In genomic region chr9:6121707-6122106, GRCh38 we compare ENCODE assay signal across 19 cellular contexts.
DNase-seq lines count a peak whose midpoint lies in the region; ATAC-seq, FAIRE-seq and TF ChIP-seq lines count a peak whose summit lies in the region.
"Had no signal": no experiment of that assay in that cellular context is flagged by ENCODE, and none has a peak within 500 bp of the region (broad histone marks: within the 10 kb centered on the region; RNA-seq: fewer than 3 reads in every experiment).

No MANE protein-coding gene starts in this region.

- H3F3A ChIP-seq in GM23338 (replicated peaks; ENCODE audit: low read depth) (no peaks in the 10 kb centered on the region), SK-N-SH (replicated peaks; ENCODE audit: insufficient read depth) (no peaks in the 10 kb centered on the region)

- H3K4me3 Mint-ChIP-seq in GM23338, result no peak overlapping the region
- H3K4me3 Mint-ChIP-seq: CD4-positive, alpha-beta T cell; H9 had no signal

- dilution Hi-C loops in keratinocyte (cut with MboI; ENCODE audit: extremely low pct_ligation_motif_present, low sequenced_read_pairs), result no loop called here

- H3K27me3 Mint-ChIP-seq in GM23338 (ENCODE audit: insufficient read depth, low read depth, poor library complexity), result peaks cover under 1% of the 10 kb centered on the region

- POLR2A ChIA-PET in SK-N-SH (lab: Yijun Ruan, JAX), result no interaction called here

- TF ChIP-seq CTCF in GM23338 (conservative IDR thresholded peaks at IDR 0.05; ENCODE audit: low read depth in 2 of 2) (no peak), keratinocyte (optimal IDR thresholded peaks at IDR 0.05 in 1 of 3, IDR thresholded peaks at IDR 0.05 in 1 of 3, conservative IDR thresholded peaks at IDR 0.05 in 1 of 3; ENCODE audit: extremely low read depth in 1 of 3, insufficient read depth in 2 of 3, low read length in 3 of 3) (no peak), SK-N-SH (IDR thresholded peaks at IDR 0.05) (no peak)

- H3K9ac ChIP-seq in keratinocyte (ENCODE audit: control insufficient read depth, extremely low read depth, insufficient read depth, low read length) (no peak overlapping the region), SK-N-SH (no peak overlapping the region)

- no peaks in the 10 kb centered on the region for H3K4me1 Mint-ChIP-seq in GM23338
- H3K4me1 Mint-ChIP-seq: H9 had no signal

- peak overlapping the region; percentile 24; the same call in 1 of the 2 replicates for H2AFZ ChIP-seq in GM23338
- no peak overlapping the region for H2AFZ ChIP-seq in keratinocyte (ENCODE audit: control insufficient read depth, low read length)
- no peak overlapping the region for H2AFZ ChIP-seq in SK-N-SH (ENCODE audit: low read depth)

- DNase-seq in DMS 273 (lab: John Stamatoyannopoulos, UW; ENCODE audit: unreplicated experiment) (peak; percentile 14), DMS 273 treated with DMSO at 0.1 percent for 48 hours (lab: John Stamatoyannopoulos, UW) (no peak), GM23338 (ENCODE audit: low spot score) (no peak), dermis blood vessel endothelial cell (peak; percentile 36), keratinocyte (ENCODE audit: low read depth, low spot score) (no peak), SK-N-SH (no peak)
- no peak for DNase-seq in activated CD4-positive, CD25-positive, alpha-beta regulatory T cell (lab: John Stamatoyannopoulos, UW)
- DNase-seq: AML-193; Caco-2; CD4-positive, alpha-beta T cell; DMS79 treated with DMSO at 0.1 percent for 48 hours; GF-D8; GOT3; H9 had no signal

- H3K27me3 ChIP-seq in GM23338 (ENCODE audit: insufficient read depth) (no peaks in the 10 kb centered on the region), keratinocyte (ENCODE audit: control insufficient read depth, extremely low read depth, insufficient read depth, low read length) (no peaks in the 10 kb centered on the region), SK-N-SH (ENCODE audit: insufficient read depth) (no peaks in the 10 kb centered on the region; the same call in 1 of the 2 replicates)

- 25% methylated on average over 1 of the region's 1 CpG for WGBS in SK-N-SH (ENCODE audit: low lambda C conversion rate)

- no peaks in the 10 kb centered on the region for H3K36me3 ChIP-seq in GM23338 (ENCODE audit: insufficient read depth)
- no peaks in the 10 kb centered on the region for H3K36me3 ChIP-seq in keratinocyte (ENCODE audit: control insufficient read depth in 2 of 2, extremely low read depth in 1 of 2, insufficient read depth in 2 of 2, low read length in 2 of 2)
- no peaks in the 10 kb centered on the region for H3K36me3 ChIP-seq in SK-N-SH (replicated peaks in 1 of 2; ENCODE audit: control insufficient read depth in 1 of 2, insufficient read depth in 2 of 2, low read length in 1 of 2)

- no peaks in the 10 kb centered on the region for H3K9me3 Mint-ChIP-seq in GM23338
- H3K9me3 Mint-ChIP-seq: CD4-positive, alpha-beta T cell; H9 had no signal

- FAIRE-seq in keratinocyte (lab: Jason Lieb, UNC), result peak; percentile 34
- FAIRE-seq: A549, D721Med had no signal

- H4K20me1 ChIP-seq in GM23338 (replicated peaks; ENCODE audit: insufficient read depth) (no peaks in the 10 kb centered on the region), keratinocyte (ENCODE audit: control insufficient read depth, extremely low read depth, insufficient read depth, low read length) (no peaks in the 10 kb centered on the region), SK-N-SH (ENCODE audit: insufficient read depth) (no peaks in the 10 kb centered on the region)

- no peak overlapping the region for H3K4me3 ChIP-seq in GM23338
- no peak overlapping the region for H3K4me3 ChIP-seq in keratinocyte (ENCODE audit: control insufficient read depth in 2 of 3, extremely low read depth in 1 of 3, insufficient read depth in 2 of 3, low read depth in 1 of 3, low read length in 3 of 3)
- H3K4me3 ChIP-seq in SK-N-SH (ENCODE audit: low read depth in 2 of 2, low read length in 1 of 2), result no peak overlapping the region
- H3K4me3 ChIP-seq: A549 had no signal

- CTCF ChIA-PET in SK-N-SH (lab: Yijun Ruan, JAX), result interaction anchor here (0.5 kb wide), 1 partner anchor 53 kb away, joined by 3 read pairs; no protein-coding TSS in a partner anchor

- no peaks in the 10 kb centered on the region for H3K36me3 Mint-ChIP-seq in GM23338 (ENCODE audit: low read depth)

- H3K9me3 ChIP-seq in keratinocyte (ENCODE audit: control insufficient read depth, low read depth, low read length) (no peaks in the 10 kb centered on the region), SK-N-SH (no peaks in the 10 kb centered on the region)
- H3K9me3 ChIP-seq: A549, Caco-2 had no signal

- 0 out of 2 replicates have a peak, but pooled peaks cover 2% of the 10 kb centered on the region for H3K9me2 ChIP-seq in GM23338 (ENCODE audit: insufficient read depth)
- H3K9me2 ChIP-seq in SK-N-SH, result no peaks in the 10 kb centered on the region

- TF ChIP-seq EP300 in SK-N-SH (IDR thresholded peaks at IDR 0.05; ENCODE audit: borderline replicate concordance in 1 of 2, low read depth in 1 of 2, low read length in 1 of 2), result no peak

- no peak overlapping the region for H3K4me2 ChIP-seq in GM23338
- no peak overlapping the region for H3K4me2 ChIP-seq in keratinocyte (ENCODE audit: control insufficient read depth, extremely low read depth, insufficient read depth, low read depth, low read length)
- no peak overlapping the region for H3K4me2 ChIP-seq in SK-N-SH
- H3K4me2 ChIP-seq: A549 had no signal

- ATAC-seq in GM23338 (no peak), HG02938 (IDR thresholded peaks at IDR 0.05; ENCODE audit: unreplicated experiment) (no peak)
- ATAC-seq: A549 had no signal

- no peaks in the 10 kb centered on the region for H3K9me1 ChIP-seq in keratinocyte (ENCODE audit: control insufficient read depth, extremely low read depth, insufficient read depth, low read length)

- no peaks in the 10 kb centered on the region for H3K79me2 ChIP-seq in GM23338 (replicated peaks; ENCODE audit: insufficient read depth)
- no peaks in the 10 kb centered on the region for H3K79me2 ChIP-seq in keratinocyte (ENCODE audit: control insufficient read depth, insufficient read depth, low read length)
- H3K79me2 ChIP-seq in SK-N-SH (ENCODE audit: insufficient read depth), result no peaks in the 10 kb centered on the region

- H3K4me1 ChIP-seq in GM23338 (ENCODE audit: insufficient read depth) (no peaks in the 10 kb centered on the region), keratinocyte (ENCODE audit: control insufficient read depth, extremely low read depth, insufficient read depth, low read length) (no peaks in the 10 kb centered on the region), SK-N-SH (ENCODE audit: control insufficient read depth in 1 of 2, insufficient read depth in 2 of 2, low read depth in 1 of 2, low read length in 1 of 2) (no peaks in the 10 kb centered on the region; a peak in 1 of 4 replicates)
- H3K4me1 ChIP-seq: A549, Caco-2 had no signal

- H3K27ac Mint-ChIP-seq in GM23338, result no peak overlapping the region
- H3K27ac Mint-ChIP-seq: CD4-positive, alpha-beta T cell; H9 had no signal

- no peak overlapping the region for H3K27ac ChIP-seq in GM23338 (ENCODE audit: low read depth)
- no peak overlapping the region for H3K27ac ChIP-seq in keratinocyte (ENCODE audit: control insufficient read depth, insufficient read depth, low read length)
- H3K27ac ChIP-seq in SK-N-SH (ENCODE audit: low read depth in 2 of 2, low read length in 1 of 2), result no peak overlapping the region
- H3K27ac ChIP-seq: 22Rv1, A549, C4-2B had no signal

- TF ChIP-seq RAD21 in SK-N-SH (IDR thresholded peaks at IDR 0.05; ENCODE audit: low read length), result no peak

TF ChIP-seq in GM23338, 12 proteins besides CTCF, POLR2A, EP300 and RAD21 (continues in another document):
- no peak for TF ChIP-seq ZNF114 (CRISPR knock-in tag; IDR thresholded peaks at IDR 0.05)
- TF ChIP-seq STAT1 (IDR thresholded peaks at IDR 0.05; ENCODE audit: unreplicated experiment), result no peak
- no peak for TF ChIP-seq CREB1 (CRISPR knock-in tag; IDR thresholded peaks at IDR 0.05; ENCODE audit: low read depth)

TF ChIP-seq in SK-N-SH, 30 proteins besides CTCF, POLR2A, EP300 and RAD21 (continues in another document):
- TF ChIP-seq TEAD4 (IDR thresholded peaks at IDR 0.05; ENCODE audit: borderline replicate concordance, insufficient read depth), result no peak
- no peak for TF ChIP-seq EZH2phosphoT487 (IDR thresholded peaks at IDR 0.05; ENCODE audit: borderline replicate concordance, low read depth)
- no peak for TF ChIP-seq YY1 (IDR thresholded peaks at IDR 0.05; ENCODE audit: low read depth)
- no peak for TF ChIP-seq CHD2 (IDR thresholded peaks at IDR 0.05; ENCODE audit: low read length, partially characterized antibody)
- no peak for TF ChIP-seq NRF1 (IDR thresholded peaks at IDR 0.05; ENCODE audit: low read depth, low read length)
- no peak for TF ChIP-seq RFX5 (IDR thresholded peaks at IDR 0.05; ENCODE audit: low read length)
- no peak for TF ChIP-seq REST (IDR thresholded peaks at IDR 0.05; ENCODE audit: low read depth, low read length)
- no peak for TF ChIP-seq RCOR1 (IDR thresholded peaks at IDR 0.05; ENCODE audit: low read length)
- no peak for TF ChIP-seq RXRA (IDR thresholded peaks at IDR 0.05; ENCODE audit: borderline replicate concordance, low read depth)
- TF ChIP-seq FOXM1 (IDR thresholded peaks at IDR 0.05; ENCODE audit: low read depth), result no peak
- TF ChIP-seq POLR2AphosphoS5 (IDR thresholded peaks at IDR 0.05; ENCODE audit: low read depth, low read length), result no peak
- TF ChIP-seq TCF12 (IDR thresholded peaks at IDR 0.05), result no peak

Comparison
In these comparisons a context has a peak if more than half of its experiments do, and no peak if none do; other contexts are left out.
1. DNase-seq: peak in DMS 273 (single experiment) and dermis blood vessel endothelial cell (single experiment); none in DMS 273 treated with DMSO at 0.1 percent for 48 hours (single experiment), GM23338 (single experiment), keratinocyte (single experiment), SK-N-SH (single experiment) and activated CD4-positive, CD25-positive, alpha-beta regulatory T cell (0 of 4).